26 cellular contexts compared by ENCODE assay signal in the genomic region with DNA sequence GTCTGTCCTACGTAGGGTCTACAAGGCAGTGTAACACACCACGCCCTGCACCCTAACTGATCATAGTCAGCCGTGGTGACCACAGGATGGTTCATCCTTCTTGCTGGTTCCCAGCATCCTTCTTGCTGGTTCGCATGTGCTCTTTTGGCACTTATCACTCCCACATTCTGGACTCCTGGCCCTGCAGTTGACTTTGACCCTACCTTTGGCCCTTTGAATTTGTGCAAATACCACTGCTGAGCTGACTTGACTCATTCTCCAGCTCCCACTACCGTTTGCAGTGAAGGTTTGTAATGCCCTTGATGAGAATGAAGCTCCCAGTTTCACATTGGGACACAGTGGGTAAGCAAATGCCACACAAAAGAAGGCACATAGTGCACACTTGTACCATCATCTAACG. TPM values are rescaled to one million over a fixed set of nuclear protein-coding genes. Genes with fewer than 3 reads are reported as not detected.
"Had no signal": no experiment of that assay in that cellular context is flagged by ENCODE, and none has a peak within 500 bp of the region (broad histone marks: within the 10 kb centered on the region; RNA-seq: fewer than 3 reads in every experiment).

No MANE protein-coding gene starts in this region.

- H3K27ac ChIP-seq: heart left ventricle, hepatocyte, lower lobe of right lung, ovary, right atrium auricular region, skin epidermis, testis, transverse colon, upper lobe of right lung had no signal

- H3K36me3 ChIP-seq: heart left ventricle, lower lobe of right lung, ovary, right atrium auricular region, thyroid gland, transverse colon, upper lobe of right lung had no signal

- H3K9me3 ChIP-seq: lower lobe of right lung, mucosa of descending colon, ovary, right atrium auricular region, testis, thyroid gland, transverse colon, upper lobe of right lung had no signal

- FAIRE-seq: urothelium cell line had no signal

- H3K4me3 ChIP-seq: heart left ventricle, hepatocyte, lower lobe of right lung, mucosa of descending colon, ovary, right atrium auricular region, skin epidermis, testis, thyroid gland, transverse colon, upper lobe of right lung had no signal

- H3K4me1 ChIP-seq: lower lobe of right lung, upper lobe of right lung had no signal

- ATAC-seq: heart left ventricle; left ventricle myocardium superior; lower lobe of right lung; mucosa of descending colon; naive thymus-derived CD4-positive, alpha-beta T cell; natural killer cell treated with Interleukin-12 subunit alpha and Interleukin-12 subunit beta and Interleukin-15 and Interleukin-18, amount 100 ng/mL, for 72 hours; sciatic nerve; stimulated activated memory B cell treated with anti-CD40 and anti-IgM and Interleukin-4, amounts not matched to agents 10 μg/mL and 1 μg/mL and 100 μg/mL, for 72 hours; stimulated activated naive CD8-positive, alpha-beta T cell treated with anti-CD3 and anti-CD28 coated beads, Interleukin-15, amount 100 ng/mL, for 72 hours; upper lobe of right lung had no signal

- H3K27me3 ChIP-seq: heart left ventricle, hepatocyte, ovary, right atrium auricular region, testis, thyroid gland, transverse colon, upper lobe of right lung had no signal

- DNase-seq: heart left ventricle; islet precursor cell; left ventricle myocardium superior; lower lobe of right lung; mammary epithelial cell; mesendoderm; mucosa of descending colon; naive thymus-derived CD4-positive, alpha-beta T cell; ovary; stimulated activated CD4-positive, alpha-beta T cell treated with anti-CD3 and anti-CD28 coated beads, Interleukin-1b, Interleukin-23, amount 100 ng/mL, for 48 hours; stimulated activated CD4-positive, alpha-beta T cell treated with anti-CD3 and anti-CD28 coated beads, Interleukin-2, amount 100 ng/mL, for 48 hours; stimulated activated CD4-positive, alpha-beta T cell treated with anti-CD3 and anti-CD28 coated beads, Interleukin-4, amount 100 ng/mL, for 4 hours; stimulated activated CD8-positive, alpha-beta memory T cell treated with anti-CD3 and anti-CD28 coated beads, Interleukin-4, amount 100 ng/mL, for 48 hours; stimulated activated naive CD4-positive, alpha-beta T cell treated with Interleukin-2 at 50 U/mL for 16 hours; stimulated activated naive CD8-positive, alpha-beta T cell treated with anti-CD3 and anti-CD28 coated beads, Interleukin-15, amount 100 ng/mL, for 72 hours; testis; thyroid gland; transverse colon; upper lobe of right lung had no signal

RNA-seq across cellular contexts. Expression of a gene that starts 33.8 kb away (rescaled TPM):
- total RNA-seq: naive thymus-derived CD4-positive, alpha-beta T cell; natural killer cell treated with Interleukin-12 subunit alpha and Interleukin-12 subunit beta and Interleukin-15 and Interleukin-18, amount 100 ng/mL, for 72 hours had no signal
- polyA plus RNA-seq: naive thymus-derived CD4-positive, alpha-beta T cell had no signal
